ENCODE assay signal across 8 cellular contexts in genomic region chr4:186190456-186191265, GRCh38. TPM values are rescaled to one million over a fixed set of nuclear protein-coding genes. Genes with fewer than 3 reads are reported as not detected.
DNase-seq lines count a peak whose midpoint lies in the region; ATAC-seq and TF ChIP-seq lines count a peak whose summit lies in the region.

No MANE protein-coding gene starts in this region.

- no peak for TF ChIP-seq POLR2A in testis (IDR thresholded peaks at IDR 0.05)

- H3K36me3 ChIP-seq in testis (ENCODE audit: low read depth, missing control alignments), result no peaks in the 10 kb centered on the region

- H3K4me1 Mint-ChIP-seq in activated CD8-positive, alpha-beta memory T cell treated with anti-CD3 and anti-CD28 coated beads, Interleukin-2, amount 10 ng/mL, durations not matched to agents 7 days and 5 days, result peaks cover 24% of the 10 kb centered on the region

- H3K4me1 ChIP-seq in testis, result peaks cover 13% of the 10 kb centered on the region

- H3K27ac ChIP-seq in testis, result peak overlapping the region; percentile 93 to 95

- no peak for TF ChIP-seq CTCF in epithelial cell of esophagus (IDR thresholded peaks at IDR 0.05; ENCODE audit: insufficient read depth, low read depth, low read length, missing control alignments)
- TF ChIP-seq CTCF in testis (IDR thresholded peaks at IDR 0.05), result no peak

- 1 to 2% methylated on average over 14 to 43 of the region's 43 CpGs for WGBS in testis, 2 donors

- H3K4me3 ChIP-seq in epithelial cell of esophagus (ENCODE audit: low read length) (peak overlapping the region; percentile 57), testis (peak overlapping the region; percentile 84 to 87)

- peak; percentile 30 for ATAC-seq in HG02678 (IDR thresholded peaks at IDR 0.05; ENCODE audit: unreplicated experiment)
- peak; percentile 34 for ATAC-seq in activated CD8-positive, alpha-beta memory T cell treated with anti-CD3 and anti-CD28 coated beads, Interleukin-2, amount 10 ng/mL, durations not matched to agents 7 days and 5 days

- H3K9me3 Mint-ChIP-seq in activated CD8-positive, alpha-beta memory T cell treated with anti-CD3 and anti-CD28 coated beads, Interleukin-2, amount 10 ng/mL, durations not matched to agents 7 days and 5 days (ENCODE audit: low read depth), result no peaks in the 10 kb centered on the region

- no peaks in the 10 kb centered on the region for H3K27me3 ChIP-seq in testis

- CTCF ChIA-PET in activated CD8-positive, alpha-beta memory T cell treated with anti-CD3 and anti-CD28 coated beads, Interleukin-2, amount 10 ng/mL, durations not matched to agents 7 days and 5 days (lab: Charles Lee), result interaction anchor here (0.8 to 3.2 kb wide), 4 partner anchors 11 to 53 kb away, joined by 3 to 15 read pairs (median 4); no protein-coding TSS in a partner anchor

- peaks cover 3% of the 10 kb centered on the region for H3K27me3 Mint-ChIP-seq in activated CD8-positive, alpha-beta memory T cell treated with anti-CD3 and anti-CD28 coated beads, Interleukin-2, amount 10 ng/mL, durations not matched to agents 7 days and 5 days

- intact Hi-C loops in testis (cut with DNase I; ENCODE audit: low total_unique reads), result no loop called here

- peak overlapping the region; percentile 90 for H3K27ac Mint-ChIP-seq in activated CD8-positive, alpha-beta memory T cell treated with anti-CD3 and anti-CD28 coated beads, Interleukin-2, amount 10 ng/mL, durations not matched to agents 7 days and 5 days

- H3K36me3 Mint-ChIP-seq in activated CD8-positive, alpha-beta memory T cell treated with anti-CD3 and anti-CD28 coated beads, Interleukin-2, amount 10 ng/mL, durations not matched to agents 7 days and 5 days, result peaks cover 7% of the 10 kb centered on the region

- DNase-seq in SKM-1 treated with dmso at 0.1 percent for 144 hours (lab: John Stamatoyannopoulos, UW; ENCODE audit: unreplicated experiment) (peak; percentile 44), SKM-1 (lab: John Stamatoyannopoulos, UW; ENCODE audit: unreplicated experiment) (no peak), NCI-H1105 treated with DMSO at 0.1 percent for 48 hours (lab: John Stamatoyannopoulos, UW) (peak; percentile 38), epithelial cell of esophagus (ENCODE audit: low read depth) (peak; percentile 15), myocyte (ENCODE audit: low read depth) (peak; percentile 69), testis (peak; percentile 46)
- peak; percentile 62 for DNase-seq in activated CD8-positive, alpha-beta memory T cell treated with anti-CD3 and anti-CD28 coated beads, Interleukin-2, amount 10 ng/mL, durations not matched to agents 7 days and 5 days

- H3K9me3 ChIP-seq in testis, result no peaks in the 10 kb centered on the region

- peak overlapping the region; percentile 84 for H3K4me3 Mint-ChIP-seq in activated CD8-positive, alpha-beta memory T cell treated with anti-CD3 and anti-CD28 coated beads, Interleukin-2, amount 10 ng/mL, durations not matched to agents 7 days and 5 days

RNA-seq across cellular contexts. Expression of gene CYP4V2, which starts 0.7 kb away (rescaled TPM):
- total RNA-seq in activated CD8-positive, alpha-beta memory T cell treated with anti-CD3 and anti-CD28 coated beads, Interleukin-2, amount 10 ng/mL, durations not matched to agents 7 days and 5 days, result 10 to 100 TPM; 10.3 to 14.6 TPM
- total RNA-seq in myocyte (15.8 and 18.0 TPM in 2 replicates), testis (10 to 100 TPM; 34.9 to 50.5 TPM)
- 10.7 TPM for polyA plus RNA-seq in myocyte (2012)
- 11.4 TPM for polyA plus RNA-seq in testis (ENCODE audit: insufficient read depth, low read depth, low replicate concordance)

RNA-seq across cellular contexts. Expression of gene KLKB1, which starts 36.6 kb away (rescaled TPM):
- under 1 TPM; 0.14 to 0.18 TPM for total RNA-seq in activated CD8-positive, alpha-beta memory T cell treated with anti-CD3 and anti-CD28 coated beads, Interleukin-2, amount 10 ng/mL, durations not matched to agents 7 days and 5 days
- total RNA-seq in myocyte (0.42 TPM in 1 of 2 replicates, not detected in the other), testis (1 to 10 TPM; 3.5 to 4.4 TPM)
- 0.24 TPM for polyA plus RNA-seq in myocyte (2012)
- polyA plus RNA-seq in testis (ENCODE audit: insufficient read depth, low read depth, low replicate concordance), result 2.7 TPM
